Comparison of ENCODE assay signal across 8 cellular contexts in genomic region chr1:115595279-115596079, GRCh38. TPM values are rescaled to one million over a fixed set of nuclear protein-coding genes. Genes with fewer than 3 reads are reported as not detected.
DNase-seq lines count a peak whose midpoint lies in the region; ATAC-seq and TF ChIP-seq lines count a peak whose summit lies in the region.

No MANE protein-coding gene starts in this region.

- H3K36me3 Mint-ChIP-seq in activated T-cell treated with anti-CD3 and anti-CD28 coated beads, Interleukin-2, amount 50 U/mL, for 24 hours (ENCODE audit: low read depth): no peaks in the 10 kb centered on the region
- H3K36me3 Mint-ChIP-seq in neural crest cell (ENCODE audit: low read depth): no peaks in the 10 kb centered on the region

- H3K9ac ChIP-seq in OCI-LY3 (ENCODE audit: low read length): no peak overlapping the region

- H3K27me3 ChIP-seq in OCI-LY3 (ENCODE audit: low read depth, low read length): no peaks in the 10 kb centered on the region

- H3K4me1 Mint-ChIP-seq in activated T-cell treated with anti-CD3 and anti-CD28 coated beads, Interleukin-2, amount 50 U/mL, for 24 hours (ENCODE audit: low read depth): no peaks in the 10 kb centered on the region
- peaks cover 8% of the 10 kb centered on the region for H3K4me1 Mint-ChIP-seq in neural crest cell

- ATAC-seq in GM19023 (IDR thresholded peaks at IDR 0.05; ENCODE audit: unreplicated experiment): peak; percentile 70

- H3K4me3 ChIP-seq in AG10803 (ENCODE audit: low read length) (no peak overlapping the region), OCI-LY3 (ENCODE audit: low read length) (no peak overlapping the region)

- TF ChIP-seq CTCF in AG10803 (conservative IDR thresholded peaks at IDR 0.05; ENCODE audit: low read length) (peak; percentile 97), OCI-LY3 (IDR thresholded peaks at IDR 0.05; ENCODE audit: low read depth, low read length) (peak; percentile 77), neural crest cell (conservative IDR thresholded peaks at IDR 0.05) (peak; percentile 93)

- H3K36me3 ChIP-seq in OCI-LY3 (replicated peaks; ENCODE audit: low read depth, low read length): no peaks in the 10 kb centered on the region

- H3K9me3 Mint-ChIP-seq in activated T-cell treated with anti-CD3 and anti-CD28 coated beads, Interleukin-2, amount 50 U/mL, for 24 hours: no peaks in the 10 kb centered on the region
- H3K9me3 Mint-ChIP-seq in neural crest cell: peaks cover 3% of the 10 kb centered on the region

- no peaks in the 10 kb centered on the region for H3K9me3 ChIP-seq in OCI-LY3 (ENCODE audit: insufficient read depth, low read length)

- H3K4me3 Mint-ChIP-seq in activated T-cell treated with anti-CD3 and anti-CD28 coated beads, Interleukin-2, amount 50 U/mL, for 24 hours: no peak overlapping the region
- no peak overlapping the region for H3K4me3 Mint-ChIP-seq in neural crest cell

- no peak overlapping the region for H3K27ac Mint-ChIP-seq in activated T-cell treated with anti-CD3 and anti-CD28 coated beads, Interleukin-2, amount 50 U/mL, for 24 hours
- H3K27ac Mint-ChIP-seq in neural crest cell (ENCODE audit: unreplicated experiment): peak overlapping the region; percentile 80

- no peaks in the 10 kb centered on the region for H4K20me1 ChIP-seq in OCI-LY3 (ENCODE audit: insufficient read depth, low read length)

- DNase-seq in AG10803 (ENCODE audit: low read depth) (peak; percentile 96), KG1 (lab: John Stamatoyannopoulos, UW) (peak; percentile 53), fibroblast of gingiva (ENCODE audit: low read depth) (peak; percentile 92), neural crest cell (ENCODE audit: low read depth, low spot score) (peak; percentile 90), stromal cell of bone marrow (ENCODE audit: low read depth) (peak; percentile 97)
- DNase-seq in activated T-cell treated with anti-CD3 and anti-CD28 coated beads, Interleukin-2, amount 50 U/mL, for 24 hours: peak; percentile 78

- no peaks in the 10 kb centered on the region for H3K79me2 ChIP-seq in OCI-LY3 (ENCODE audit: low read length)

- H2AFZ ChIP-seq in OCI-LY3 (ENCODE audit: low read depth, low read length): no peak overlapping the region

- no peaks in the 10 kb centered on the region for H3K4me1 ChIP-seq in OCI-LY3 (ENCODE audit: low read length)

- no peak overlapping the region for H3K27ac ChIP-seq in OCI-LY3 (ENCODE audit: low read length)

- no peaks in the 10 kb centered on the region for H3K27me3 Mint-ChIP-seq in activated T-cell treated with anti-CD3 and anti-CD28 coated beads, Interleukin-2, amount 50 U/mL, for 24 hours
- H3K27me3 Mint-ChIP-seq in neural crest cell (ENCODE audit: low read depth): no peaks in the 10 kb centered on the region

- no peak overlapping the region for H3K4me2 ChIP-seq in OCI-LY3 (ENCODE audit: low read length)

RNA-seq across cellular contexts. Expression of gene VANGL1, which starts 46.3 kb away (rescaled TPM):
- total RNA-seq in neural crest cell: 5.4 and 6.6 TPM in 2 replicates
